In the genomic region with DNA sequence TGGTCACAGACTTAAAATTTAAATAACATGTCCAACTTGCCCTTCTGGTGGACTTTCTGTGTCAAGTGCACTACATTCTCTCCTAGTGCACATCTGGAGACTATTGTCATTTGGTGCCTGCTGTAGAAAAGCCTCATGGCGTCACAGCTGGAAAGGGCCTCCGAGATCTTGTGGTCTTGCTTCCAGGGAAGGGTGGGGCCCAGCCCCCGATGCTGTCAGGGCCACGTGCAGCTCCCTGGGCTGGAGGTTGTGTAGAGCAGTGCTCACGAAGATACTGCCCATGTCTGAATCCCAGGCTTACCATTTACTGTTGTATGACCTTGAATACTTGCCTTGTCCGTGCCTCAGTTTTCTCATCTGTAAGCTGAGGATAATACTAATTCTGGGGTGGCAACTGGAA, we compare ENCODE assay signal across 15 cellular contexts.
"Had no signal": no experiment of that assay in that cellular context is flagged by ENCODE, and none has a peak within 500 bp of the region (broad histone marks: within the 10 kb centered on the region; RNA-seq: fewer than 3 reads in every experiment).

No MANE protein-coding gene starts in this region.

- H3K9me3 ChIP-seq: pancreas, SK-N-SH had no signal

- FAIRE-seq: endometrium, pancreas had no signal

- DNase-seq: activated CD4-positive, alpha-beta T cell treated with anti-CD3 and anti-CD28 coated beads, Interleukin-2, amount 50 U/mL, for 1 hour; activated CD8-positive, alpha-beta memory T cell treated with anti-CD3 and anti-CD28 coated beads for 24 hours; activated naive CD4-positive, alpha-beta T cell treated with Interleukin-2 at 50 U/mL for 16 hours; hippocampal formation; naive B cell; pancreas; SK-N-SH; stimulated activated CD4-positive, alpha-beta T cell treated with anti-CD3 and anti-CD28 coated beads, Interleukin-4, amount 100 ng/mL, for 4 hours; stimulated activated CD8-positive, alpha-beta memory T cell treated with anti-CD3 and anti-CD28 coated beads, Interleukin-4, amount 100 ng/mL, for 48 hours; T-cell; T-helper 9 cell had no signal

- H3K36me3 ChIP-seq: pancreas had no signal

- H3K27me3 ChIP-seq: pancreas had no signal

- ATAC-seq: activated CD4-positive, CD25-positive, alpha-beta regulatory T cell treated with anti-CD3 and anti-CD28 coated beads, Interleukin-2, amount 50 U/mL, for 24 hours; esophagus mucosa; pancreas; T-cell had no signal

- H3K9ac ChIP-seq: SK-N-SH had no signal

- H3K27ac ChIP-seq: pancreas had no signal

- H3K4me3 ChIP-seq: pancreas, skin epidermis had no signal
